ENCODE assay signal across 11 cellular contexts in genomic region chr14:67748312-67748711, GRCh38. TPM values are rescaled to one million over a fixed set of nuclear protein-coding genes. Genes with fewer than 3 reads are reported as not detected.
"Had no signal": no experiment of that assay in that cellular context is flagged by ENCODE, and none has a peak within 500 bp of the region (broad histone marks: within the 10 kb centered on the region; RNA-seq: fewer than 3 reads in every experiment).

No MANE protein-coding gene starts in this region.

- ATAC-seq: GM23338, HCT116 had no signal

- FAIRE-seq: H1, H54 had no signal

- H3K9me3 ChIP-seq: HAP-1 had no signal

- H3K4me1 Mint-ChIP-seq: GM23338, H9 had no signal

- H3K27ac Mint-ChIP-seq: GM23338, H9, HFFc6 had no signal

- H3K9ac ChIP-seq: GM23248 had no signal

- H2AFZ ChIP-seq: GM23248, GM23338 had no signal

- H3K9me3 Mint-ChIP-seq: GM23338, H9, HFFc6 had no signal

- DNase-seq: GM23248, GOT3, H7, H9, HCEC 1CT, HFFc6 had no signal

- H3K4me2 ChIP-seq: GM23338 had no signal

- H3K4me3 Mint-ChIP-seq: GM23338, H9, HFFc6 had no signal

- H3K4me3 ChIP-seq: GM23248, GM23338, HAP-1 had no signal

- H3K27ac ChIP-seq: GM23248 had no signal

- H3K4me1 ChIP-seq: HAP-1 had no signal

RNA-seq across cellular contexts. Expression of gene RDH12, which starts 46.6 kb away (rescaled TPM):
- total RNA-seq: GM23248, HFFc6 had no signal
- polyA plus RNA-seq: GM23248 had no signal
